2 cellular contexts compared by ENCODE assay signal in genomic region chr5:109701779-109702178, GRCh38.
TF ChIP-seq lines count a peak whose summit lies in the region.

No MANE protein-coding gene starts in this region.

TF ChIP-seq in GM23338, 12 proteins besides CTCF, POLR2A, EP300 and RAD21 (continued from another document):
- no peak for TF ChIP-seq ZNF462 (CRISPR knock-in tag; IDR thresholded peaks at IDR 0.05)
- no peak for TF ChIP-seq ETS1 (IDR thresholded peaks at IDR 0.05)
- no peak for TF ChIP-seq POLR2AphosphoS5 (IDR thresholded peaks at IDR 0.05; ENCODE audit: low read depth)
TF ChIP-seq in GM23338: peak in this region for 0.

TF ChIP-seq in SK-N-SH treated with all-trans-retinoic acid at 6 μM for 48 hours, 23 proteins besides CTCF, POLR2A, EP300 and RAD21 (continued from another document):
- no peak for TF ChIP-seq CSRNP3 (CRISPR knock-in tag; IDR thresholded peaks at IDR 0.05)
- TF ChIP-seq ESRRG (CRISPR knock-in tag; IDR thresholded peaks at IDR 0.05), result no peak
- TF ChIP-seq TCF4 (CRISPR knock-in tag; IDR thresholded peaks at IDR 0.05; ENCODE audit: borderline replicate concordance), result no peak
